Comparison of ENCODE assay signal across 14 cellular contexts in genomic region chr3:126915015-126915414, GRCh38.
"Had no signal": no experiment of that assay in that cellular context is flagged by ENCODE, and none has a peak within 500 bp of the region (broad histone marks: within the 10 kb centered on the region; RNA-seq: fewer than 3 reads in every experiment).

No MANE protein-coding gene starts in this region.

- H3K9ac ChIP-seq: SK-N-SH had no signal

- ATAC-seq: K562 had no signal

- H3K9me3 ChIP-seq: SK-N-SH had no signal

- DNase-seq: MV-4-11, NCI-H1417 treated with DMSO at 0.1 percent for 48 hours, NCI-H146, NCI-H1930, NCI-H2227 treated with DMSO at 0.1 percent for 48 hours, NCI-H526 treated with DMSO at 0.1 percent for 48 hours, NCI-H748 treated with DMSO at 0.1 percent for 48 hours, RPMI8226, SHP77, SK-N-SH, SW 1271 had no signal

- FAIRE-seq: HTR-8/SVneo, K562, RCC 7860 had no signal

- H3K4me2 ChIP-seq: SK-N-SH had no signal

- H3K4me3 ChIP-seq: K562 had no signal
